8 cellular contexts compared by ENCODE assay signal in genomic region chr14:75985618-75986438, GRCh38. TPM values are rescaled to one million over a fixed set of nuclear protein-coding genes. Genes with fewer than 3 reads are reported as not detected.
DNase-seq lines count a peak whose midpoint lies in the region; ATAC-seq and TF ChIP-seq lines count a peak whose summit lies in the region.

IFT43 (plus strand) TSS chr14:75985763; CDS start chr14:75985787, 24 bp downstream.

- TF ChIP-seq CTCF in colonic mucosa (IDR thresholded peaks at IDR 0.05) = no peak

- H3K9ac ChIP-seq in colonic mucosa (ENCODE audit: low read depth in 2 of 2, low read length in 2 of 2) = peak within 1 kb of the TSS; percentile 81 to 96

- no peaks in the 10 kb centered on the region for H3K27me3 ChIP-seq in colonic mucosa

- DNase-seq in AG08395 (ENCODE audit: low spot score) = peak; percentile 85
- DNase-seq in NCI-H524 treated with DMSO at 0.1 percent for 48 hours (lab: John Stamatoyannopoulos, UW) = peak; percentile 43
- peak; percentile 95 for DNase-seq in activated CD4-positive, alpha-beta T cell treated with anti-CD3 and anti-CD28 coated beads, Interleukin-2, amount 10 ng/mL, durations not matched to agents 7 days and 5 days
- peak; percentile 96 for DNase-seq in colonic mucosa
- peak; percentile 96 for DNase-seq in left kidney (ENCODE audit: low read depth, low spot score)
- peak; percentile 89 for DNase-seq in stimulated activated CD4-positive, alpha-beta T cell treated with anti-CD3 and anti-CD28 coated beads, Interleukin-1b, Interleukin-23, amount 100 ng/mL, for 48 hours

- peaks cover 31% of the 10 kb centered on the region for H3K4me1 Mint-ChIP-seq in activated CD4-positive, alpha-beta T cell treated with anti-CD3 and anti-CD28 coated beads, Interleukin-2, amount 10 ng/mL, durations not matched to agents 7 days and 5 days

- H3K4me3 Mint-ChIP-seq in activated CD4-positive, alpha-beta T cell treated with anti-CD3 and anti-CD28 coated beads, Interleukin-2, amount 10 ng/mL, durations not matched to agents 7 days and 5 days = peak within 1 kb of the TSS; percentile 76

- no peaks in the 10 kb centered on the region for H3K9me3 Mint-ChIP-seq in activated CD4-positive, alpha-beta T cell treated with anti-CD3 and anti-CD28 coated beads, Interleukin-2, amount 10 ng/mL, durations not matched to agents 7 days and 5 days

- H3K36me3 Mint-ChIP-seq in activated CD4-positive, alpha-beta T cell treated with anti-CD3 and anti-CD28 coated beads, Interleukin-2, amount 10 ng/mL, durations not matched to agents 7 days and 5 days (ENCODE audit: low read depth) = no peaks in the 10 kb centered on the region

- no peaks in the 10 kb centered on the region for H3K9me3 ChIP-seq in colonic mucosa

- peak within 1 kb of the TSS; percentile 68 for H3K27ac ChIP-seq in colonic mucosa

- POLR2A ChIA-PET in activated CD4-positive, alpha-beta T cell treated with anti-CD3 and anti-CD28 coated beads, Interleukin-2, amount 10 ng/mL, durations not matched to agents 7 days and 5 days (lab: Charles Lee) = no interaction called here

- intact Hi-C loops in colonic mucosa (cut with DNase I) = no loop called here

- ATAC-seq in HG03196 (IDR thresholded peaks at IDR 0.05; ENCODE audit: unreplicated experiment) = peak; percentile 65

- peak; percentile 24 for TF ChIP-seq POLR2A in GM18951 (IDR thresholded peaks at IDR 0.05; ENCODE audit: extremely low read depth, insufficient read depth, insufficient read length)

- in situ Hi-C loops in GM18951 (cut with MboI; ENCODE audit: low sequenced_read_pairs, unreplicated experiment) = loop anchor here (10.0 kb wide), 1 partner anchor 271 kb away; no protein-coding TSS in a partner anchor

- H3K4me1 ChIP-seq in colonic mucosa = peaks cover 10% of the 10 kb centered on the region

- peak within 1 kb of the TSS; percentile 74 for H3K27ac Mint-ChIP-seq in activated CD4-positive, alpha-beta T cell treated with anti-CD3 and anti-CD28 coated beads, Interleukin-2, amount 10 ng/mL, durations not matched to agents 7 days and 5 days

- peak within 1 kb of the TSS; percentile 97 for H3K4me3 ChIP-seq in colonic mucosa

- CTCF ChIA-PET in activated CD4-positive, alpha-beta T cell treated with anti-CD3 and anti-CD28 coated beads, Interleukin-2, amount 10 ng/mL, durations not matched to agents 7 days and 5 days (lab: Charles Lee) = interaction anchor here (1.0 to 5.7 kb wide), 2 partner anchors 80 to 276 kb away, joined by 3 to 38 read pairs; no protein-coding TSS in a partner anchor

- H3K27me3 Mint-ChIP-seq in activated CD4-positive, alpha-beta T cell treated with anti-CD3 and anti-CD28 coated beads, Interleukin-2, amount 10 ng/mL, durations not matched to agents 7 days and 5 days = peaks cover 6% of the 10 kb centered on the region

- no peaks in the 10 kb centered on the region for H3K36me3 ChIP-seq in colonic mucosa

RNA-seq across cellular contexts. Expression of gene IFT43, which starts in this region (rescaled TPM):
- 1 to 10 TPM; 4.5 TPM for total RNA-seq in activated CD4-positive, alpha-beta T cell treated with anti-CD3 and anti-CD28 coated beads, Interleukin-2, amount 10 ng/mL, durations not matched to agents 7 days and 5 days
- total RNA-seq in colonic mucosa = 10 to 100 TPM; 26.5 to 26.6 TPM

Comparison
In these comparisons a context has a peak if more than half of its experiments do, and no peak if none do; other contexts are left out.
1. Peak in every context shown above with its lines: DNase-seq, ATAC-seq, H3K4me3 ChIP-seq and H3K27ac ChIP-seq.
2. RNA of gene IFT43 (total RNA-seq): 26.5 to 26.6 TPM in colonic mucosa; 4.5 TPM in activated CD4-positive, alpha-beta T cell treated with anti-CD3 and anti-CD28 coated beads, Interleukin-2, amount 10 ng/mL, durations not matched to agents 7 days and 5 days; every median in the first group is over 4 times any median in the second.
3. DNase-seq: peak in every context shown above with its lines; median percentile 96 in colonic mucosa; 96 in left kidney; 95 in activated CD4-positive, alpha-beta T cell treated with anti-CD3 and anti-CD28 coated beads, Interleukin-2, amount 10 ng/mL, durations not matched to agents 7 days and 5 days; 89 in stimulated activated CD4-positive, alpha-beta T cell treated with anti-CD3 and anti-CD28 coated beads, Interleukin-1b, Interleukin-23, amount 100 ng/mL, for 48 hours; 85 in AG08395; 43 in NCI-H524 treated with DMSO at 0.1 percent for 48 hours.